In the genomic region with DNA sequence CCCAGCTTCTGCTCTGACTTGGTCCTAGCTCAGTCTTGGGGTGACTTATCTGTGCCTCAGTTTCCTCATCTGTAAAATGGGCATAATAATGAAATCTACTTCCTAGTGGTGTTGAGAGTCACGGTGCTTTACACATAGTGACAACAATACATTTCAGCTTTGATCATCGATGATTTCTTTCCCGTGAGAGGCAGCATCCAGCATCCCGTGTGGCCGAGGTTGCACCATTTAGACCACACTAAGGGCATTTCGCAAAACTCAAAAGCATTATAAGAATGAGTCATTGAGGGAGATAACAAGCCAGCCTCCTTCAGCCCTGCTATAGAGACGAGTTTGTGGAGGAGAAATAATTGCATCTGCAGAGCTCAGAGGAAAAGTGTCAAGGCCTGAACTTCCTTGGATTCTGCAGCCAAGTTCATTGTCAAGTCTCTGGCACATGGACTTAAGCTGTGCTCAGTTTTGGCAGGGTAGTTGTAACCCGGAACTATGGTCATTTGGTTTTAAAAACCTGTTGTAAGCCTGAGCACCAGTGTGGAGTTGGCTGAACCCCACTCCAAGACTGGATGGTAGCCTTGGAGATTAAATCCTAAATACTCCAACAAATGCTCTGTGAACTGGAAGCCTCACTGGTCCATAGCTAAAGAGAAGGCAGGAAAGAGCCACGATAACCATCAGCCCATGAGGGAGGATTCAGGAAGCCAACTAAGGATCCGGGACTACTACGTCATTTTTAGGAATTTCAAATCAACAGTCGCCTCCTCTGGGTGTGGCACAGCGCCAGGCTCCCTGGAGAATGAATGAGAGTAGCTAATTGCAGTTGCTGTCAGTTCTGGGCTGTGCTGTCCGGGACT, we compare ENCODE assay signal across 8 cellular contexts.
DNase-seq lines count a peak whose midpoint lies in the region; ATAC-seq, FAIRE-seq and TF ChIP-seq lines count a peak whose summit lies in the region.

No MANE protein-coding gene starts in this region.

- no peak overlapping the region for H3K4me3 Mint-ChIP-seq in stimulated activated naive CD8-positive, alpha-beta T cell treated with anti-CD3 and anti-CD28 coated beads, Interleukin-15, amount 100 ng/mL, for 72 hours

- no peaks in the 10 kb centered on the region for H3K27me3 Mint-ChIP-seq in stimulated activated naive CD8-positive, alpha-beta T cell treated with anti-CD3 and anti-CD28 coated beads, Interleukin-15, amount 100 ng/mL, for 72 hours

- H3K27me3 ChIP-seq in prostate gland (replicated peaks; ENCODE audit: insufficient read depth) = no peaks in the 10 kb centered on the region

- peak overlapping the region in 1 of 2 donors; percentile 31 for H3K27ac Mint-ChIP-seq in stimulated activated naive CD8-positive, alpha-beta T cell treated with anti-CD3 and anti-CD28 coated beads, Interleukin-15, amount 100 ng/mL, for 72 hours

- no peak for ATAC-seq in stimulated activated naive CD8-positive, alpha-beta T cell treated with anti-CD3 and anti-CD28 coated beads, Interleukin-15, amount 100 ng/mL, for 72 hours
- ATAC-seq in HG02678 (IDR thresholded peaks at IDR 0.05; ENCODE audit: unreplicated experiment) = no peak

- intact Hi-C loops in prostate gland (cut with DNase I) = no loop called here

- no peak for TF ChIP-seq CTCF in prostate gland (IDR thresholded peaks at IDR 0.05)

- no peak for TF ChIP-seq POLR2A in H54 (IDR thresholded peaks at IDR 0.05; ENCODE audit: low read depth, low read length)
- TF ChIP-seq POLR2A in prostate gland (IDR thresholded peaks at IDR 0.05) = no peak

- H3K4me3 ChIP-seq in SK-N-MC (peak overlapping the region; percentile 18; the same call in 1 of the 2 replicates), prostate gland (no peak overlapping the region)

- H3K4me1 ChIP-seq in prostate gland (replicated peaks) = peaks cover 3% of the 10 kb centered on the region

- H3K9me3 Mint-ChIP-seq in stimulated activated naive CD8-positive, alpha-beta T cell treated with anti-CD3 and anti-CD28 coated beads, Interleukin-15, amount 100 ng/mL, for 72 hours = no peaks in the 10 kb centered on the region

- H3K9ac ChIP-seq in SK-N-MC (ENCODE audit: insufficient read length) = no peak overlapping the region

- FAIRE-seq in H54 (lab: Jason Lieb, UNC) = no peak

- H3K4me1 Mint-ChIP-seq in stimulated activated naive CD8-positive, alpha-beta T cell treated with anti-CD3 and anti-CD28 coated beads, Interleukin-15, amount 100 ng/mL, for 72 hours = no peaks in the 10 kb centered on the region

- DNase-seq in H54 (ENCODE audit: insufficient read length, low spot score) (peak; percentile 81), SK-N-MC (ENCODE audit: low read depth, low spot score) (no peak), fibroblast of the conjunctiva (ENCODE audit: low read depth) (peak; percentile 34), prostate gland (ENCODE audit: low spot score) (peak; percentile 65), GM19240 (ENCODE audit: insufficient read length, low spot score) (no peak), glomerular visceral epithelial cell (ENCODE audit: extremely low spot score) (no peak)
- DNase-seq in stimulated activated naive CD8-positive, alpha-beta T cell treated with anti-CD3 and anti-CD28 coated beads, Interleukin-15, amount 100 ng/mL, for 72 hours = no peak

- 36% methylated on average over 14 of the region's 14 CpGs for WGBS in prostate gland

- no peaks in the 10 kb centered on the region for H3K36me3 ChIP-seq in SK-N-MC (ENCODE audit: insufficient read depth, low read length)
- H3K36me3 ChIP-seq in prostate gland = no peaks in the 10 kb centered on the region

- H3K9me3 ChIP-seq in SK-N-MC (ENCODE audit: low read depth, low read length) (no peaks in the 10 kb centered on the region), prostate gland (no peaks in the 10 kb centered on the region)

- no peak overlapping the region for H3K27ac ChIP-seq in SK-N-MC
- peak overlapping the region; percentile 44 to 55 for H3K27ac ChIP-seq in prostate gland

Comparison
In these comparisons a context has a peak if more than half of its experiments do, and no peak if none do; other contexts are left out.
1. DNase-seq: peak in H54 (single experiment), fibroblast of the conjunctiva (single experiment) and prostate gland (single experiment); none in SK-N-MC (single experiment), GM19240 (single experiment), glomerular visceral epithelial cell (single experiment) and stimulated activated naive CD8-positive, alpha-beta T cell treated with anti-CD3 and anti-CD28 coated beads, Interleukin-15, amount 100 ng/mL, for 72 hours (0 of 2).